Comparison of ENCODE assay signal across 10 cellular contexts in genomic region chr12:645563-646071, GRCh38. TPM values are rescaled to one million over a fixed set of nuclear protein-coding genes. Genes with fewer than 3 reads are reported as not detected.
DNase-seq lines count a peak whose midpoint lies in the region; ATAC-seq lines count a peak whose summit lies in the region.
"Had no signal": no experiment of that assay in that cellular context is flagged by ENCODE, and none has a peak within 500 bp of the region (broad histone marks: within the 10 kb centered on the region; RNA-seq: fewer than 3 reads in every experiment).

No MANE protein-coding gene starts in this region.

- peak overlapping the region; percentile 84 for H3K4me3 Mint-ChIP-seq in activated T-helper 17 cell treated with anti-CD3 and anti-CD28 coated beads, Interleukin-2, amount 50 U/mL, for 72 hours
- H3K4me3 Mint-ChIP-seq: T-helper 2 cell treated with Interferon-gamma antibody and Interleukin-4, amounts not matched to agents 5 μg/mL and 100 μg/mL, for 36 hours had no signal

- no peak overlapping the region for H3K9ac ChIP-seq in rectal smooth muscle tissue (ENCODE audit: low read length)

- no peaks in the 10 kb centered on the region for H3K27me3 Mint-ChIP-seq in activated T-helper 17 cell treated with anti-CD3 and anti-CD28 coated beads, Interleukin-2, amount 50 U/mL, for 72 hours

- H3K27ac ChIP-seq in rectal smooth muscle tissue (ENCODE audit: low read depth, low read length) = peak overlapping the region; percentile 57

- H3K36me3 ChIP-seq in rectal smooth muscle tissue (ENCODE audit: control insufficient read depth, insufficient read depth, low read length) = no peaks in the 10 kb centered on the region

- DNase-seq in EL = peak; percentile 70
- peak; percentile 49 for DNase-seq in left ventricle myocardium superior
- no peak for DNase-seq in SW 1271 (lab: John Stamatoyannopoulos, UW)
- DNase-seq in OCI-M2 (lab: John Stamatoyannopoulos, UW; ENCODE audit: unreplicated experiment) = no peak
- DNase-seq in NCI-H1694 treated with DMSO at 0.1 percent for 48 hours (lab: John Stamatoyannopoulos, UW) = no peak
- DNase-seq in DMS 273 (lab: John Stamatoyannopoulos, UW; ENCODE audit: unreplicated experiment) = no peak
- DNase-seq: stimulated activated CD8-positive, alpha-beta memory T cell treated with anti-CD3 and anti-CD28 coated beads, Interleukin-4, amount 100 ng/mL, for 48 hours had no signal

- intact Hi-C loops in left ventricle myocardium superior (cut with micrococcal nuclease) = loop anchor here (10.0 kb wide), 1 partner anchor 109 kb away; the partner anchor contains the start of gene WNK1

- H3K4me1 ChIP-seq in rectal smooth muscle tissue (ENCODE audit: control insufficient read depth, insufficient read depth, low read length) = peaks cover 26% of the 10 kb centered on the region

- H3K4me3 ChIP-seq in rectal smooth muscle tissue (ENCODE audit: low read length) = peak overlapping the region; percentile 17

- peaks cover 5% of the 10 kb centered on the region for H3K36me3 Mint-ChIP-seq in activated T-helper 17 cell treated with anti-CD3 and anti-CD28 coated beads, Interleukin-2, amount 50 U/mL, for 72 hours (ENCODE audit: low read depth)

- no peak overlapping the region for H3K27ac Mint-ChIP-seq in activated T-helper 17 cell treated with anti-CD3 and anti-CD28 coated beads, Interleukin-2, amount 50 U/mL, for 72 hours
- H3K27ac Mint-ChIP-seq: T-helper 2 cell treated with Interferon-gamma antibody and Interleukin-4, amounts not matched to agents 5 μg/mL and 100 μg/mL, for 36 hours had no signal

- peaks cover 24% of the 10 kb centered on the region for H3K4me1 Mint-ChIP-seq in activated T-helper 17 cell treated with anti-CD3 and anti-CD28 coated beads, Interleukin-2, amount 50 U/mL, for 72 hours

- H3K27me3 ChIP-seq in rectal smooth muscle tissue (ENCODE audit: control insufficient read depth, insufficient read depth, low read length) = no peaks in the 10 kb centered on the region

- no peak for ATAC-seq in activated T-helper 17 cell treated with anti-CD3 and anti-CD28 coated beads, Interleukin-2, amount 50 U/mL, for 72 hours (replicated peaks)
- peak; percentile 52 for ATAC-seq in left ventricle myocardium superior

- H3K9me3 Mint-ChIP-seq in activated T-helper 17 cell treated with anti-CD3 and anti-CD28 coated beads, Interleukin-2, amount 50 U/mL, for 72 hours = no peaks in the 10 kb centered on the region
- H3K9me3 Mint-ChIP-seq: T-helper 2 cell treated with Interferon-gamma antibody and Interleukin-4, amounts not matched to agents 5 μg/mL and 100 μg/mL, for 36 hours had no signal

RNA-seq across cellular contexts. Expression of gene NINJ2, which starts 17.6 kb away (rescaled TPM):
- total RNA-seq in activated T-helper 17 cell treated with anti-CD3 and anti-CD28 coated beads, Interleukin-2, amount 50 U/mL, for 72 hours = 10 to 100 TPM in 1 of 2 donors, 1 to 10 TPM in 1; 9.2 to 19.9 TPM
- 5.3 TPM for total RNA-seq in left ventricle myocardium superior

Comparison
In these comparisons a context has a peak if more than half of its experiments do, and no peak if none do; other contexts are left out.
1. DNase-seq: peak in EL (single experiment) and left ventricle myocardium superior (single experiment); none in SW 1271 (0 of 2), OCI-M2 (single experiment), NCI-H1694 treated with DMSO at 0.1 percent for 48 hours (single experiment) and DMS 273 (single experiment).